ENCODE assay signal across 9 cellular contexts in genomic region chr9:107239474-107239873, GRCh38. TPM values are rescaled to one million over a fixed set of nuclear protein-coding genes. Genes with fewer than 3 reads are reported as not detected.
DNase-seq lines count a peak whose midpoint lies in the region; ATAC-seq and TF ChIP-seq lines count a peak whose summit lies in the region.
"Had no signal": no experiment of that assay in that cellular context is flagged by ENCODE, and none has a peak within 500 bp of the region (broad histone marks: within the 10 kb centered on the region; RNA-seq: fewer than 3 reads in every experiment).

No MANE protein-coding gene starts in this region.

- intact Hi-C loops in left colon (cut with DNase I, micrococcal nuclease) = no loop called here
- intact Hi-C loops in activated CD8-positive, alpha-beta T cell treated with anti-CD3 and anti-CD28 coated beads for 36 hours (cut with micrococcal nuclease) = no loop called here

- no peaks in the 10 kb centered on the region for H3K36me3 Mint-ChIP-seq in activated CD8-positive, alpha-beta T cell treated with anti-CD3 and anti-CD28 coated beads for 36 hours (ENCODE audit: low read depth)

- H3K4me3 Mint-ChIP-seq in activated CD8-positive, alpha-beta T cell treated with anti-CD3 and anti-CD28 coated beads for 36 hours = no peak overlapping the region

- DNase-seq in CD1c-positive myeloid dendritic cell (ENCODE audit: extremely low spot score) (peak; percentile 23), HT-29 (ENCODE audit: low spot score) (peak; percentile 75), amniotic epithelial cell (ENCODE audit: low read depth) (peak; percentile 46), left colon (no peak), hepatic stellate cell (ENCODE audit: low spot score) (no peak), MV-4-11 (lab: John Stamatoyannopoulos, UW) (no peak)
- no peak for DNase-seq in activated CD8-positive, alpha-beta T cell treated with anti-CD3 and anti-CD28 coated beads for 36 hours
- DNase-seq: ovary had no signal

- H3K27ac Mint-ChIP-seq in activated CD8-positive, alpha-beta T cell treated with anti-CD3 and anti-CD28 coated beads for 36 hours = no peak overlapping the region

- no peaks in the 10 kb centered on the region for H3K27me3 Mint-ChIP-seq in activated CD8-positive, alpha-beta T cell treated with anti-CD3 and anti-CD28 coated beads for 36 hours

- H3K9me3 Mint-ChIP-seq in activated CD8-positive, alpha-beta T cell treated with anti-CD3 and anti-CD28 coated beads for 36 hours = no peaks in the 10 kb centered on the region

- CTCF ChIA-PET in activated CD8-positive, alpha-beta T cell treated with anti-CD3 and anti-CD28 coated beads for 36 hours (lab: Charles Lee) = interaction anchor here (1.0 to 3.0 kb wide), 3 partner anchors 54 to 186 kb away, joined by 3 to 32 read pairs (median 4); no protein-coding TSS in a partner anchor

- TF ChIP-seq CTCF in activated CD8-positive, alpha-beta T cell treated with anti-CD3 and anti-CD28 coated beads for 36 hours (IDR thresholded peaks at IDR 0.05) = no peak

- POLR2A ChIA-PET in activated CD8-positive, alpha-beta T cell treated with anti-CD3 and anti-CD28 coated beads for 36 hours (lab: Charles Lee) = interaction anchor here (1.5 kb wide), 1 partner anchor 44 kb away, joined by 5 read pairs; the partner anchor contains the start of gene RAD23B

- ATAC-seq in left colon (peak; percentile 47), HG02678 (IDR thresholded peaks at IDR 0.05; ENCODE audit: unreplicated experiment) (no peak)
- no peak for ATAC-seq in activated CD8-positive, alpha-beta T cell treated with anti-CD3 and anti-CD28 coated beads for 36 hours

- peaks cover 26% of the 10 kb centered on the region for H3K4me1 Mint-ChIP-seq in activated CD8-positive, alpha-beta T cell treated with anti-CD3 and anti-CD28 coated beads for 36 hours (ENCODE audit: low read depth)

RNA-seq across cellular contexts. Expression of gene RAD23B, which starts 43.6 kb away (rescaled TPM):
- 69.9 and 76.8 TPM in 2 replicates for total RNA-seq in HT-29 (2014; rRNA removed; shearing (Covaris generic))
- 10 to 100 TPM; 93.9 to 99.0 TPM for total RNA-seq in left colon
- 100 to 1,000 TPM; 115 to 117 TPM for total RNA-seq in activated CD8-positive, alpha-beta T cell treated with anti-CD3 and anti-CD28 coated beads for 36 hours

Comparison
In these comparisons a context has a peak if more than half of its experiments do, and no peak if none do; other contexts are left out.
1. DNase-seq: peak in CD1c-positive myeloid dendritic cell (single experiment), HT-29 (single experiment) and amniotic epithelial cell (single experiment); none in left colon (0 of 2), hepatic stellate cell (single experiment), MV-4-11 (single experiment) and activated CD8-positive, alpha-beta T cell treated with anti-CD3 and anti-CD28 coated beads for 36 hours (single experiment).